ENCODE assay signal across 8 cellular contexts in the genomic region with DNA sequence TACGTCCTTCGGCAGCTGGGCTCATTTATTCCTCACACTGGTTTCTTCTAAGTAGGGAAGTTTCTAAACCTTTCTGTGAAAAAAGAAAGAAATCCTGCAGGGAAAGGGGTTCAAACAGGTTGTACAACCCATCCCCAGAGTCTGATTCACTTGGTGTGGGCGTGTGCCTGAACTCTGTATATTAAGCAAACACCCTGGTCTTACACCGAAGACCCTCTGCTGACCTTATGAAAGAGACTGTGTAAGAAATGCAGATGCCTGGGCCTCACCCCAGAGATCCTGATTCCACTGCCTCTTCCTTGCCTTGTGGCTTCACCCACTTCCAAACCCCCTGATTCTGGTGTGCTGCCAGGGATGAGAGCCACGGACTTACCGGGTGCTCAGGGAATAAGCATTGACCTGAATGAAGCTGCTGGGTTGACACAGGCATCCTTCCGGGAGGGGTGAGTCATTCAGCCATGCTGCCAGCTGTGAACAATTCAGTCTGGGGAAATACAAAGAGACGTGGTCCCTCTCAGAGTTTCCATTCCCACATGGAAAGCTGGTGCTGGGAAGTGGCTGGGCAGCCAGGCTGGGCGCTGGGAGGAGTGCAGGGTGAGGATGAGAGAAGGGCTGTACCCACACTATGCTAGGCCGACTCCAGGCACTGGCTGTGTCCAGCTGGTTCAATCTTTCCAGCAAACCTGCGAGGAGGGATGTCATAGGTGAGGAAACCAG. TPM values are rescaled to one million over a fixed set of nuclear protein-coding genes. Genes with fewer than 3 reads are reported as not detected.
A peak's percentile ranks its signal among the peaks of the same experiment; 100 is the strongest.
DNase-seq lines count a peak whose midpoint lies in the region; ATAC-seq and TF ChIP-seq lines count a peak whose summit lies in the region.

No MANE protein-coding gene starts in this region.

- ATAC-seq in mucosa of descending colon: peak; percentile 80
- no peak for ATAC-seq in HG02852 (IDR thresholded peaks at IDR 0.05; ENCODE audit: unreplicated experiment)
- ATAC-seq in left lobe of liver: no peak

- H3K4me1 ChIP-seq in mucosa of descending colon (ENCODE audit: low read depth): peaks cover 4% of the 10 kb centered on the region

- H3K9me3 ChIP-seq in MG63 (no peaks in the 10 kb centered on the region), mucosa of descending colon (no peaks in the 10 kb centered on the region)

- TF ChIP-seq CTCF in AG09309 (IDR thresholded peaks at IDR 0.05; ENCODE audit: control insufficient read depth, insufficient read depth, low read depth, low read length, missing control alignments) (no peak), mucosa of descending colon (IDR thresholded peaks at IDR 0.05) (no peak)

- H3K27me3 ChIP-seq in MG63: no peaks in the 10 kb centered on the region

- DNase-seq in AG09309 (ENCODE audit: low read depth): peak; percentile 87
- DNase-seq in MG63: peak; percentile 85
- DNase-seq in dermis microvascular lymphatic vessel endothelial cell (ENCODE audit: low read depth in 2 of 2): peak; percentile 99
- DNase-seq in mucosa of descending colon: peak in 2 of 3 donors; percentile 32 to 54
- DNase-seq in HUDEP-2 (lab: John Stamatoyannopoulos, UW; ENCODE audit: unreplicated experiment in 76 of 76): no peak
- no peak for DNase-seq in midbrain (lab: John Stamatoyannopoulos, UW)
- DNase-seq in left lobe of liver (ENCODE audit: low spot score): no peak

- H3K36me3 ChIP-seq in MG63: no peaks in the 10 kb centered on the region
- no peaks in the 10 kb centered on the region for H3K36me3 ChIP-seq in mucosa of descending colon (ENCODE audit: low read depth)

- H3K4me3 ChIP-seq in AG09309 (ENCODE audit: control insufficient read depth, low read depth, low read length) (no peak overlapping the region), MG63 (no peak overlapping the region), mucosa of descending colon (no peak overlapping the region)

- intact Hi-C loops in mucosa of descending colon (cut with DNase I, micrococcal nuclease): no loop called here

RNA-seq across cellular contexts. Expression of gene ACTN1, which starts 26.5 kb away (rescaled TPM):
- 61.9 and 80.5 TPM in 2 replicates for total RNA-seq in MG63 (2014; rRNA removed; shearing (Covaris generic); ENCODE audit: low replicate concordance)
- total RNA-seq in dermis microvascular lymphatic vessel endothelial cell (152 and 367 TPM in 2 replicates), mucosa of descending colon (100 to 1,000 TPM in 2 of 3 donors, 10 to 100 TPM in 1; 93.7 to 607 (median 128) TPM), left lobe of liver (60.1 TPM)

Comparison
In these comparisons a context has a peak if more than half of its experiments do, and no peak if none do; other contexts are left out.
1. DNase-seq: peak in AG09309 (single experiment), MG63 (single experiment), dermis microvascular lymphatic vessel endothelial cell (2 of 2) and mucosa of descending colon (2 of 3); none in HUDEP-2 (0 of 76), midbrain (single experiment) and left lobe of liver (single experiment).